8 cellular contexts compared by ENCODE assay signal in the genomic region with DNA sequence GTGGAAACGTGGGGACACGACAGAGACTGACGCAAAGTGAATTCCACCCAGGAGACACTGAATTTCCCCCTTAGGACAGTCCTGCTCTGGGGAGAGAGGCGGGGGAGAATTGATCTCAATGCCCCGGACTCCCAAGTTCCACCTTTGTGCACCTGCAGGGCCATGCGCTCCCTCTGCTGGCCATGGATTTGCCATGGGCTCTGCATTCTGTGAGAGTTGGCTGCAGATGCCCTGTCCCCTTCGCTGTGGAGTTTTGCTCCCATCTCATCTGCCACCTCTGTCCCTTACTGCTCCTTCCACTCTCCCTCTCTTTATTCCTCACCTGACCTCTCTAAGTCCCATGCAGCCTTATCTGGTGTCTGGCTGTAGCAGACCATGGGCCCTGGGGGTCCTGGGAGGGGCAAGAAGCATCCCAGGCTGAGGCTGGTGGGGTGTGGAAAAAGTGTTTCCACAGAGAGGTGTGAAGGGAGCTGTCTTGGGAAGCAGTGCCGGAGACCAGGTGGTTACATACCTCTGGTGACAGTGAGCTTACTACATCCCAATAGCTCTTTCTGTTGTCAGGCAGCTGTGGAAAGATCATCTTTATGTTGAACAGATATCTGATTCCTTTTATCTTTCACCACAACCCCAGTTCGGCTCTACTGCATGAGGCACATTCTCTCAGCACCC.
DNase-seq lines count a peak whose midpoint lies in the region; ATAC-seq and TF ChIP-seq lines count a peak whose summit lies in the region.

No MANE protein-coding gene starts in this region.

- no peaks in the 10 kb centered on the region for H3K9me3 ChIP-seq in adipocyte (ENCODE audit: control insufficient read depth, low read length)

- H2AFZ ChIP-seq in KMS-11 (ENCODE audit: low read depth): no peak overlapping the region

- peak; percentile 39; the same call in 1 of the 2 replicates for TF ChIP-seq CTCF in KMS-11 (conservative IDR thresholded peaks at IDR 0.05; ENCODE audit: low read depth, low read length)

- no peak overlapping the region for H3K27ac ChIP-seq in KMS-11

- no peaks in the 10 kb centered on the region for H3K79me2 ChIP-seq in KMS-11 (ENCODE audit: insufficient read depth, low read depth)

- H3K4me1 ChIP-seq in KMS-11 (ENCODE audit: low read depth, poor library complexity, severe bottlenecking): peaks cover 22% of the 10 kb centered on the region
- no peaks in the 10 kb centered on the region for H3K4me1 ChIP-seq in adipocyte (ENCODE audit: control insufficient read depth, insufficient read depth, low read length)

- no peaks in the 10 kb centered on the region for H4K20me1 ChIP-seq in KMS-11 (ENCODE audit: insufficient read depth)

- ATAC-seq in HG03432 (IDR thresholded peaks at IDR 0.05; ENCODE audit: unreplicated experiment) (no peak), HG02642 (IDR thresholded peaks at IDR 0.05; ENCODE audit: poor library complexity, unreplicated experiment) (no peak)

- no peak overlapping the region for H3K4me3 ChIP-seq in KMS-11 (IDR thresholded peaks at IDR 0.05; ENCODE audit: insufficient read depth, low read depth, low read length)
- no peak overlapping the region for H3K4me3 ChIP-seq in adipocyte (ENCODE audit: low read length)

- no peak overlapping the region for H3K4me2 ChIP-seq in KMS-11

- H3K36me3 ChIP-seq in KMS-11 (ENCODE audit: insufficient read depth) (no peaks in the 10 kb centered on the region), adipocyte (ENCODE audit: control insufficient read depth, insufficient read depth, low read length, severe bottlenecking) (no peaks in the 10 kb centered on the region)

- no peaks in the 10 kb centered on the region for H3K27me3 ChIP-seq in KMS-11 (ENCODE audit: insufficient read depth, low read depth)
- H3K27me3 ChIP-seq in adipocyte (replicated peaks; ENCODE audit: control insufficient read depth, insufficient read depth, low read length): peaks cover 14% of the 10 kb centered on the region

- peak; percentile 71 for DNase-seq in DMS53 treated with DMSO at 0.1 percent for 48 hours (lab: John Stamatoyannopoulos, UW; ENCODE audit: unreplicated experiment)
- peak; percentile 37 for DNase-seq in adipocyte (ENCODE audit: low read depth)
- peak; percentile 51 for DNase-seq in kidney tubule cell (ENCODE audit: low spot score)
- DNase-seq in globus pallidus (ENCODE audit: low spot score): no peak
- no peak for DNase-seq in cerebellar nuclear complex (lab: John Stamatoyannopoulos, UW)

- no peak overlapping the region for H3K9ac ChIP-seq in KMS-11
- H3K9ac ChIP-seq in adipocyte (ENCODE audit: low read length): no peak overlapping the region

Comparison
In these comparisons a context has a peak if more than half of its experiments do, and no peak if none do; other contexts are left out.
1. DNase-seq: peak in DMS53 treated with DMSO at 0.1 percent for 48 hours (single experiment), adipocyte (single experiment) and kidney tubule cell (single experiment); none in globus pallidus (single experiment) and cerebellar nuclear complex (0 of 2).